ENCODE assay signal across 8 cellular contexts in genomic region chr3:136750922-136751258, GRCh38. TPM values are rescaled to one million over a fixed set of nuclear protein-coding genes. Genes with fewer than 3 reads are reported as not detected.
DNase-seq lines count a peak whose midpoint lies in the region; TF ChIP-seq lines count a peak whose summit lies in the region.

No MANE protein-coding gene starts in this region.

- DNase-seq in HAP-1 (ENCODE audit: low spot score in 2 of 2) (no peak), stomach (no peak), NCI-H187 treated with DMSO at 0.1 percent for 48 hours (lab: John Stamatoyannopoulos, UW) (no peak), ureter (ENCODE audit: low spot score) (no peak), HuH-7 (ENCODE audit: low spot score) (no peak), mesenteric fat pad (ENCODE audit: low spot score) (no peak)
- DNase-seq in activated T-helper 2 cell treated with anti-CD3 and anti-CD28 coated beads, Interferon-gamma antibody, Interleukin-2, Interleukin-4, amounts not matched to agents 10 μg/mL and 5 μg/mL and 100 μg/mL, durations not matched to agents 14 hours and 24 hours and 36 hours (ENCODE audit: low spot score) = no peak

- H3K9me3 ChIP-seq in HAP-1 (no peaks in the 10 kb centered on the region), iPS-18a (ENCODE audit: control insufficient read depth, low read depth, low read length) (no peaks in the 10 kb centered on the region), stomach (no peaks in the 10 kb centered on the region)

- H3K36me3 Mint-ChIP-seq in activated T-helper 2 cell treated with anti-CD3 and anti-CD28 coated beads, Interferon-gamma antibody, Interleukin-2, Interleukin-4, amounts not matched to agents 10 μg/mL and 5 μg/mL and 100 μg/mL, durations not matched to agents 14 hours and 24 hours and 36 hours (ENCODE audit: low read depth) = peaks cover 11% of the 10 kb centered on the region

- no peak for TF ChIP-seq CTCF in stomach (IDR thresholded peaks at IDR 0.05)

- peak overlapping the region; percentile 87 for H3K27ac ChIP-seq in iPS-18a (ENCODE audit: low read length)
- peak overlapping the region in 4 of 5 donors; percentile 95 to 100 (median 98) for H3K27ac ChIP-seq in stomach

- no peak for TF ChIP-seq POLR2A in stomach (IDR thresholded peaks at IDR 0.05)

- in situ Hi-C loops in HAP-1 (cut with MboI; ENCODE audit: low sequenced_read_pairs) = loop anchor here (10.0 kb wide), 1 partner anchor 264 kb away; no protein-coding TSS in a partner anchor

- H3K36me3 ChIP-seq in HAP-1 (replicated peaks) (no peaks in the 10 kb centered on the region), iPS-18a (ENCODE audit: control insufficient read depth, low read depth, low read length) (no peaks in the 10 kb centered on the region), stomach (no peaks in the 10 kb centered on the region)

- no peaks in the 10 kb centered on the region for H3K27me3 Mint-ChIP-seq in activated T-helper 2 cell treated with anti-CD3 and anti-CD28 coated beads, Interferon-gamma antibody, Interleukin-2, Interleukin-4, amounts not matched to agents 10 μg/mL and 5 μg/mL and 100 μg/mL, durations not matched to agents 14 hours and 24 hours and 36 hours (ENCODE audit: low read depth)

- H3K4me3 Mint-ChIP-seq in activated T-helper 2 cell treated with anti-CD3 and anti-CD28 coated beads, Interferon-gamma antibody, Interleukin-2, Interleukin-4, amounts not matched to agents 10 μg/mL and 5 μg/mL and 100 μg/mL, durations not matched to agents 14 hours and 24 hours and 36 hours (ENCODE audit: low read depth) = peak overlapping the region; percentile 95

- intact Hi-C loops in activated T-helper 2 cell treated with anti-CD3 and anti-CD28 coated beads, Interferon-gamma antibody, Interleukin-2, Interleukin-4, amounts not matched to agents 10 μg/mL and 5 μg/mL and 100 μg/mL, durations not matched to agents 14 hours and 24 hours and 36 hours (cut with micrococcal nuclease) = loop anchor here (5.0 kb wide), 2 partner anchors 186 to 209 kb away; no protein-coding TSS in a partner anchor
- intact Hi-C loops in stomach (cut with DNase I; ENCODE audit: low total_unique reads) = loop anchor here (10.0 kb wide), 1 partner anchor 356 kb away; no protein-coding TSS in a partner anchor

- peaks cover 42% of the 10 kb centered on the region for H3K4me1 Mint-ChIP-seq in activated T-helper 2 cell treated with anti-CD3 and anti-CD28 coated beads, Interferon-gamma antibody, Interleukin-2, Interleukin-4, amounts not matched to agents 10 μg/mL and 5 μg/mL and 100 μg/mL, durations not matched to agents 14 hours and 24 hours and 36 hours (ENCODE audit: low read depth)

- TF ChIP-seq EP300 in stomach (IDR thresholded peaks at IDR 0.05) = no peak

- H3K9ac ChIP-seq in iPS-18a (ENCODE audit: low read length) = peak overlapping the region; percentile 96

- H3K4me3 ChIP-seq in HAP-1 = peak overlapping the region; percentile 80
- H3K4me3 ChIP-seq in iPS-18a (ENCODE audit: low read length) = peak overlapping the region; percentile 94
- peak overlapping the region; percentile 67 to 92 (median 82) for H3K4me3 ChIP-seq in stomach

- H3K27ac Mint-ChIP-seq in activated T-helper 2 cell treated with anti-CD3 and anti-CD28 coated beads, Interferon-gamma antibody, Interleukin-2, Interleukin-4, amounts not matched to agents 10 μg/mL and 5 μg/mL and 100 μg/mL, durations not matched to agents 14 hours and 24 hours and 36 hours = peak overlapping the region; percentile 97

- 1 to 3% (median 1%) methylated on average over 7 of the region's 7 CpGs for WGBS in stomach, 5 donors

- H3K27me3 ChIP-seq in HAP-1 (ENCODE audit: low read depth) (no peaks in the 10 kb centered on the region), iPS-18a (ENCODE audit: control insufficient read depth, insufficient read depth, low read length) (no peaks in the 10 kb centered on the region), stomach (no peaks in the 10 kb centered on the region)

- H3K4me1 ChIP-seq in HAP-1 (peaks cover 19% of the 10 kb centered on the region), iPS-18a (ENCODE audit: control insufficient read depth, low read depth, low read length) (peaks cover 26% of the 10 kb centered on the region), stomach (peaks cover 23 to 66% (median 49%) of the 10 kb centered on the region in 4 donors)

- no peaks in the 10 kb centered on the region for H3K9me3 Mint-ChIP-seq in activated T-helper 2 cell treated with anti-CD3 and anti-CD28 coated beads, Interferon-gamma antibody, Interleukin-2, Interleukin-4, amounts not matched to agents 10 μg/mL and 5 μg/mL and 100 μg/mL, durations not matched to agents 14 hours and 24 hours and 36 hours

RNA-seq across cellular contexts. Expression of gene STAG1, which starts 1.3 kb away (rescaled TPM):
- total RNA-seq in activated T-helper 2 cell treated with anti-CD3 and anti-CD28 coated beads, Interferon-gamma antibody, Interleukin-2, Interleukin-4, amounts not matched to agents 10 μg/mL and 5 μg/mL and 100 μg/mL, durations not matched to agents 14 hours and 24 hours and 36 hours = 42.3 and 44.9 TPM in 2 replicates
- total RNA-seq in stomach = 100 to 1,000 TPM in 1 of 5 donors, 10 to 100 TPM in 4; 28.1 to 105 (median 49.2) TPM
- polyA plus RNA-seq in stomach = 1 to 10 TPM; 7.5 to 8.1 (median 8.1) TPM
- total RNA-seq in ureter = 49.7 TPM
- 41.8 TPM for total RNA-seq in mesenteric fat pad
